12 cellular contexts compared by ENCODE assay signal in the genomic region with DNA sequence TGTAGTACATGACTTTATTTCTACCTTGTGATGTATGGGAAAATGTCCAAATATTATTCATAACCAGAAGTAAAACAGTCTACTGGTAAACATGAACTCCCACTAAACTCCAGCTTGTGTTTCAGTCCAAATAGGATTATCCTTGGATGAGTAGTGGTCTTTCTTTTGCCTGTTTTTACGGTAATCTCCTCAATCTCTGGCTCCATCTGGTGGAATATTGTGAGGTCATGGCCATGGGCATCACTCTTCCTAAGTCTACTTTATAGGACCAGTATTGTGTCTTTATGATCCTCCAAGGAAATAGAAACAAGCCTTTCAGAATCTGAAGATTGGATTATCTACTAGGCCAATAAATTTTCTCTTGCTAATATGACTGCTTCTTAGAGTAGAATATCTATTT.
DNase-seq lines count a peak whose midpoint lies in the region; ATAC-seq and TF ChIP-seq lines count a peak whose summit lies in the region.
"Had no signal": no experiment of that assay in that cellular context is flagged by ENCODE, and none has a peak within 500 bp of the region (broad histone marks: within the 10 kb centered on the region; RNA-seq: fewer than 3 reads in every experiment).

No MANE protein-coding gene starts in this region.

- no peaks in the 10 kb centered on the region for H3K27me3 ChIP-seq in hepatocyte
- no peaks in the 10 kb centered on the region for H3K27me3 ChIP-seq in CD4-positive, alpha-beta memory T cell (ENCODE audit: insufficient read depth, low read length)
- H3K27me3 ChIP-seq: BLaER1 treated with 17β-estradiol and CSF1 and Interleukin-3, amounts not matched to agents 10 nM and 100 nM had no signal

- TF ChIP-seq POLR2A in NB4 (IDR thresholded peaks at IDR 0.05; ENCODE audit: extremely low read depth, insufficient read length): no peak

- no peak overlapping the region for H3K4me2 ChIP-seq in hepatocyte
- H3K4me2 ChIP-seq: BLaER1 treated with 17β-estradiol and CSF1 and Interleukin-3, amounts not matched to agents 10 nM and 100 nM had no signal

- H3K4me3 Mint-ChIP-seq in CD4-positive, alpha-beta memory T cell: no peak overlapping the region
- H3K4me3 Mint-ChIP-seq: naive B cell; T-helper 2 cell treated with Interferon-gamma antibody and Interleukin-4, amounts not matched to agents 5 μg/mL and 100 μg/mL, for 36 hours had no signal

- no peaks in the 10 kb centered on the region for H3K36me3 Mint-ChIP-seq in CD4-positive, alpha-beta memory T cell
- H3K36me3 Mint-ChIP-seq: naive B cell had no signal

- H3K79me2 ChIP-seq in hepatocyte: no peaks in the 10 kb centered on the region

- H3K9me3 ChIP-seq in hepatocyte (ENCODE audit: low read depth): no peaks in the 10 kb centered on the region
- H3K9me3 ChIP-seq in CD4-positive, alpha-beta memory T cell (ENCODE audit: control insufficient read depth in 1 of 2, low read length in 2 of 2): no peaks in the 10 kb centered on the region
- H3K9me3 ChIP-seq: BLaER1 treated with 17β-estradiol and CSF1 and Interleukin-3, amounts not matched to agents 10 nM and 100 nM had no signal

- no peaks in the 10 kb centered on the region for H3K36me3 ChIP-seq in hepatocyte (replicated peaks; ENCODE audit: insufficient read depth, low read depth)
- no peaks in the 10 kb centered on the region for H3K36me3 ChIP-seq in CD4-positive, alpha-beta memory T cell (ENCODE audit: insufficient read depth, low read length)
- H3K36me3 ChIP-seq: BLaER1 treated with 17β-estradiol and CSF1 and Interleukin-3, amounts not matched to agents 10 nM and 100 nM had no signal

- CTCF ChIA-PET in CD4-positive, alpha-beta memory T cell (lab: Charles Lee; ENCODE audit: partially characterized antibody): no interaction called here

- H3K27ac ChIP-seq in 22Rv1 (no peak overlapping the region), hepatocyte (no peak overlapping the region)
- no peak overlapping the region for H3K27ac ChIP-seq in CD4-positive, alpha-beta memory T cell (ENCODE audit: low read depth, low read length)
- H3K27ac ChIP-seq: BLaER1 treated with 17β-estradiol and CSF1 and Interleukin-3, amounts not matched to agents 10 nM and 100 nM had no signal

- intact Hi-C loops in CD4-positive, alpha-beta memory T cell (cut with micrococcal nuclease): no loop called here

- WGBS in hepatocyte (ENCODE audit: low lambda C conversion rate, missing lambda C conversion rate): 47% methylated on average over 1 of the region's 1 CpG

- POLR2A ChIA-PET in CD4-positive, alpha-beta memory T cell (lab: Charles Lee; ENCODE audit: partially characterized antibody): no interaction called here

- no peak overlapping the region for H2AFZ ChIP-seq in hepatocyte

- ATAC-seq in HG03460 (IDR thresholded peaks at IDR 0.05; ENCODE audit: unreplicated experiment): no peak

- TF ChIP-seq CTCF in 22Rv1 (IDR thresholded peaks at IDR 0.05) (peak; percentile 24; the same call in 1 of the 2 replicates), NB4 (IDR thresholded peaks at IDR 0.05; ENCODE audit: low read depth, low read length) (no peak), hepatocyte (IDR thresholded peaks at IDR 0.05; ENCODE audit: poor library complexity) (peak; percentile 39)

- H3K4me1 Mint-ChIP-seq in CD4-positive, alpha-beta memory T cell: no peaks in the 10 kb centered on the region
- H3K4me1 Mint-ChIP-seq: naive B cell had no signal

- peaks cover 0 to 30% (median 12%) of the 10 kb centered on the region in 8 donors for H3K9me3 Mint-ChIP-seq in CD4-positive, alpha-beta memory T cell

- H3K27me3 Mint-ChIP-seq in CD4-positive, alpha-beta memory T cell: no peaks in the 10 kb centered on the region

- H3K4me3 ChIP-seq in NB4 (ENCODE audit: low read depth, low read length) (no peak overlapping the region), hepatocyte (no peak overlapping the region)
- no peak overlapping the region for H3K4me3 ChIP-seq in CD4-positive, alpha-beta memory T cell (ENCODE audit: low read length in 2 of 2)
- H3K4me3 ChIP-seq: BLaER1 treated with 17β-estradiol and CSF1 and Interleukin-3, amounts not matched to agents 10 nM and 100 nM had no signal

- DNase-seq in NB4 (ENCODE audit: low read depth) (peak; percentile 20), SHP77 (lab: John Stamatoyannopoulos, UW) (peak; percentile 37 to 39), hepatocyte (ENCODE audit: low spot score) (no peak), SIG-M5 treated with dmso at 0.1 percent for 504 hours (lab: John Stamatoyannopoulos, UW; ENCODE audit: unreplicated experiment) (no peak), SKM-1 (lab: John Stamatoyannopoulos, UW; ENCODE audit: unreplicated experiment) (no peak)
- DNase-seq in CD4-positive, alpha-beta memory T cell: no peak
- DNase-seq: naive B cell, NCI-H510A had no signal

- H3K27ac Mint-ChIP-seq in CD4-positive, alpha-beta memory T cell: no peak overlapping the region
- H3K27ac Mint-ChIP-seq: naive B cell; T-helper 2 cell treated with Interferon-gamma antibody and Interleukin-4, amounts not matched to agents 5 μg/mL and 100 μg/mL, for 36 hours had no signal

- H3K9me2 ChIP-seq in hepatocyte (replicated peaks; ENCODE audit: insufficient read depth): no peaks in the 10 kb centered on the region

- no peaks in the 10 kb centered on the region for H4K20me1 ChIP-seq in hepatocyte (ENCODE audit: insufficient read depth, poor library complexity, severe bottlenecking)
- H4K20me1 ChIP-seq: BLaER1 treated with 17β-estradiol and CSF1 and Interleukin-3, amounts not matched to agents 10 nM and 100 nM had no signal

- H3K4me1 ChIP-seq in hepatocyte (ENCODE audit: insufficient read depth): no peaks in the 10 kb centered on the region
- no peaks in the 10 kb centered on the region for H3K4me1 ChIP-seq in CD4-positive, alpha-beta memory T cell (ENCODE audit: insufficient read depth, low read length)
- H3K4me1 ChIP-seq: BLaER1 treated with 17β-estradiol and CSF1 and Interleukin-3, amounts not matched to agents 10 nM and 100 nM had no signal

Comparison
In these comparisons a context has a peak if more than half of its experiments do, and no peak if none do; other contexts are left out.
1. DNase-seq: peak in NB4 (single experiment) and SHP77 (2 of 2); none in hepatocyte (single experiment), CD4-positive, alpha-beta memory T cell (0 of 5), SIG-M5 treated with dmso at 0.1 percent for 504 hours (single experiment) and SKM-1 (single experiment).